In genomic region chr14:50859296-50859624, GRCh38 we compare ENCODE assay signal across 8 cellular contexts. TPM values are rescaled to one million over a fixed set of nuclear protein-coding genes. Genes with fewer than 3 reads are reported as not detected.
DNase-seq lines count a peak whose midpoint lies in the region; ATAC-seq, FAIRE-seq and TF ChIP-seq lines count a peak whose summit lies in the region.

No MANE protein-coding gene starts in this region.

- H3K4me1 Mint-ChIP-seq in activated naive CD8-positive, alpha-beta T cell treated with anti-CD3 and anti-CD28 coated beads for 36 hours, result peaks cover 11% of the 10 kb centered on the region

- no peak for TF ChIP-seq POLR2A in A549 (IDR thresholded peaks at IDR 0.05; ENCODE audit: low read length)

- H3K27me3 Mint-ChIP-seq in activated naive CD8-positive, alpha-beta T cell treated with anti-CD3 and anti-CD28 coated beads for 36 hours, result no peaks in the 10 kb centered on the region

- 73% methylated on average over 1 of the region's 1 CpG for WGBS in A549 (ENCODE audit: missing lambda C conversion rate)

- ATAC-seq in A549 (peak in 1 of 2 experiments; percentile 48; a peak in 4 of 6 replicates), GM21447 (IDR thresholded peaks at IDR 0.05; ENCODE audit: unreplicated experiment) (peak; percentile 13), HG02642 (IDR thresholded peaks at IDR 0.05; ENCODE audit: poor library complexity, unreplicated experiment) (no peak), HG02610 (IDR thresholded peaks at IDR 0.05; ENCODE audit: unreplicated experiment) (no peak)

- TF ChIP-seq CTCF in A549 (IDR thresholded peaks at IDR 0.05), result no peak

- TF ChIP-seq EP300 in A549 (IDR thresholded peaks at IDR 0.05), result no peak

- peaks cover 11% of the 10 kb centered on the region for H3K27me3 ChIP-seq in mucosa of stomach (ENCODE audit: control insufficient read depth, insufficient read depth, low read length)

- POLR2A ChIA-PET in A549 (lab: Yijun Ruan, JAX), result interaction anchor here (0.8 to 2.4 kb wide), 3 partner anchors 50 to 258 kb away, joined by 3 to 11 read pairs (median 5); partner anchors contain the start of gene SAV1

- peak overlapping the region; percentile 18 for H3K9ac ChIP-seq in mucosa of stomach (ENCODE audit: low read length)

- no peaks in the 10 kb centered on the region for H3K36me3 ChIP-seq in mucosa of stomach (ENCODE audit: control insufficient read depth, insufficient read depth, low read length)

- CTCF ChIA-PET in A549 (lab: Yijun Ruan, JAX), result interaction anchor here (0.6 to 8.4 kb wide), 16 partner anchors 8 to 670 kb away, joined by 3 to 60 read pairs (median 8); partner anchors contain the start of genes ABHD12B and NIN

- H3K4me3 ChIP-seq in A549 (0 out of 3 replicates have a peak overlapping the region, but pooled peaks have one; percentile 47), mucosa of stomach (ENCODE audit: low read length) (no peak overlapping the region)

- FAIRE-seq in A549 (lab: Jason Lieb, UNC), result no peak

- H3K36me3 Mint-ChIP-seq in activated naive CD8-positive, alpha-beta T cell treated with anti-CD3 and anti-CD28 coated beads for 36 hours, result no peaks in the 10 kb centered on the region

- H3K9me3 Mint-ChIP-seq in activated naive CD8-positive, alpha-beta T cell treated with anti-CD3 and anti-CD28 coated beads for 36 hours, result no peaks in the 10 kb centered on the region

- DNase-seq in A549 (ENCODE audit: low read depth in 1 of 2, low spot score in 1 of 2) (no peak), dermis blood vessel endothelial cell (no peak), Kasumi-1 (lab: John Stamatoyannopoulos, UW) (no peak)
- DNase-seq in activated naive CD8-positive, alpha-beta T cell treated with anti-CD3 and anti-CD28 coated beads for 36 hours, result no peak

- peak overlapping the region in 1 of 2 experiments; percentile 76; a peak in 2 of 6 replicates for H3K27ac ChIP-seq in A549

- peak overlapping the region; percentile 82 for H3K4me3 Mint-ChIP-seq in activated naive CD8-positive, alpha-beta T cell treated with anti-CD3 and anti-CD28 coated beads for 36 hours

- H3K9me3 ChIP-seq in A549 (no peaks in the 10 kb centered on the region), mucosa of stomach (ENCODE audit: control insufficient read depth, low read length) (no peaks in the 10 kb centered on the region)

- no peak for TF ChIP-seq RAD21 in A549 (conservative IDR thresholded peaks at IDR 0.05 in 1 of 2, IDR thresholded peaks at IDR 0.05 in 1 of 2)

- H3K4me2 ChIP-seq in A549, result peak overlapping the region; percentile 95

- H3K4me1 ChIP-seq in A549 (0 out of 3 replicates have a peak, but pooled peaks cover 3% of the 10 kb centered on the region), mucosa of stomach (ENCODE audit: control insufficient read depth, insufficient read depth, low read length) (peaks cover 4% of the 10 kb centered on the region)

- no peak overlapping the region for H3K27ac Mint-ChIP-seq in activated naive CD8-positive, alpha-beta T cell treated with anti-CD3 and anti-CD28 coated beads for 36 hours

TF ChIP-seq in A549, 52 proteins besides CTCF, POLR2A, EP300 and RAD21:
- TF ChIP-seq MYC (IDR thresholded peaks at IDR 0.05; ENCODE audit: borderline replicate concordance, low read length) (no peak), CEBPB (IDR thresholded peaks at IDR 0.05) (no peak), HOXB5 (CRISPR knock-in tag; IDR thresholded peaks at IDR 0.05) (no peak), ZFP36 (IDR thresholded peaks at IDR 0.05; ENCODE audit: borderline replicate concordance, partially characterized antibody) (no peak), TFCP2L1 (CRISPR knock-in tag; IDR thresholded peaks at IDR 0.05) (no peak), ATOH8 (CRISPR knock-in tag; IDR thresholded peaks at IDR 0.05; ENCODE audit: low read depth) (no peak), HES2 (IDR thresholded peaks at IDR 0.05) (no peak), BHLHE40 (IDR thresholded peaks at IDR 0.05; ENCODE audit: low read depth, low read length) (no peak), NPAS2 (CRISPR knock-in tag; IDR thresholded peaks at IDR 0.05; ENCODE audit: borderline replicate concordance) (no peak), SMC3 (IDR thresholded peaks at IDR 0.05) (no peak), HOXB13 (CRISPR knock-in tag; IDR thresholded peaks at IDR 0.05; ENCODE audit: low read depth) (no peak)

RNA-seq across cellular contexts. Expression of gene ABHD12B, which starts 12.6 kb away (rescaled TPM):
- polyA plus RNA-seq in A549 (2011; rRNA removed) (not detected in 2 replicates), A549 (2017; fragmentation: RNase III; extraction: RNeasy Plus Mini Kit Qiagen cat#74134 plus additional on column Dnase treatment) (not detected in 3 replicates)
- polyA plus RNA-seq in A549 (2012; cell fraction: cytosol; rRNA removed), result not detected in 2 replicates
- polyA plus RNA-seq in A549 (2012; cell fraction: nucleus; rRNA removed), result not detected in 2 replicates
- not detected in 2 replicates for polyA minus RNA-seq in A549 (2011; rRNA and poly(A)+ RNA removed)
- not detected for total RNA-seq in activated naive CD8-positive, alpha-beta T cell treated with anti-CD3 and anti-CD28 coated beads for 36 hours
- total RNA-seq in dermis blood vessel endothelial cell, result not detected in 2 replicates

RNA-seq across cellular contexts. Expression of gene NIN, which starts 28.3 kb away (rescaled TPM):
- 19.5 and 20.5 TPM in 2 replicates for polyA plus RNA-seq in A549 (2011; rRNA removed)
- 4.2 and 4.9 TPM in 2 replicates for polyA plus RNA-seq in A549 (2012; cell fraction: cytosol; rRNA removed)
- polyA plus RNA-seq in A549 (2012; cell fraction: nucleus; rRNA removed), result 3.6 and 4.4 TPM in 2 replicates
- polyA plus RNA-seq in A549 (2017; fragmentation: RNase III; extraction: RNeasy Plus Mini Kit Qiagen cat#74134 plus additional on column Dnase treatment), result 11.8 to 12.6 TPM (median 12.4 TPM) in 3 replicates
- polyA minus RNA-seq in A549 (2011; rRNA and poly(A)+ RNA removed), result 26.9 and 29.5 TPM in 2 replicates
- total RNA-seq in activated naive CD8-positive, alpha-beta T cell treated with anti-CD3 and anti-CD28 coated beads for 36 hours, result 10 to 100 TPM; 66.6 to 67.9 TPM
- 45.6 and 49.1 TPM in 2 replicates for total RNA-seq in dermis blood vessel endothelial cell
